26 cellular contexts compared by ENCODE assay signal in the genomic region with DNA sequence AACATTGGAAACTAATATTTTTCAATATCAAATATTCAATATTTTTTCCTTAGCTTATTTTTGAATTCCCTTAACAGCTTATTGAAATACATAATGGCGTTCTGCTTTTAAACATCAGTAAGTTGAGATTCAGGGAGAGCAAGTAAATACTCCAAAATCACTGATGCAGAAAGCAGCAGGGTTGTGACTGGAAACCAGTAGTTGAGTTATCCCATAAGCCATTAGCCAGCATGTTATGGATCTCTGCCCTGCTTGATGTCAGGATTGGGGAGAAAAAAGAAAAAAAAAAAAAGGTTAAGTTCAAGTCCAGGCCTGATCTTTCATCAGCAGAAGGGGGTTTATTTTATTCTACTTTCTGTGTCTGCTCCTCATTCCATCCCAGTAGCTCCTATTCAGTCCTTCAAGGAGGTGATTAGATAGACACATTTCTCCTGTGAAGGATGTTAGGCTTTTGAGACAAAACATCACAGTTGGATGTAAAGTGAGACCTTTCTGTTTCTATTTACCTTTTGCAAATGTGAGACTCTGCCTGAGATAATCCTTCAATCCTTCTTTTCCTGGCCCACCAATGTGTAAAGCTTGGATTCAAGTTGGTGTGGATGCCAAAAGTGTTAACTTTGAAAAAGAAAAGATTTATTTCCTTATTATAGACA.
DNase-seq lines count a peak whose midpoint lies in the region; ATAC-seq and FAIRE-seq lines count a peak whose summit lies in the region.
"Had no signal": no experiment of that assay in that cellular context is flagged by ENCODE, and none has a peak within 500 bp of the region (broad histone marks: within the 10 kb centered on the region; RNA-seq: fewer than 3 reads in every experiment).

No MANE protein-coding gene starts in this region.

- peak; percentile 15 for DNase-seq in H7
- DNase-seq in NCI-H2081 treated with DMSO at 0.1 percent for 48 hours (lab: John Stamatoyannopoulos, UW) = peak; percentile 10
- DNase-seq in RCC 7860 (ENCODE audit: low spot score) = no peak
- peak; percentile 26 for DNase-seq in kidney tubule cell (ENCODE audit: low spot score)
- DNase-seq in activated naive CD8-positive, alpha-beta T cell treated with anti-CD3 and anti-CD28 coated beads for 36 hours = no peak
- DNase-seq in SW 1271 (lab: John Stamatoyannopoulos, UW) = no peak
- DNase-seq: activated T-cell treated with anti-CD3 and anti-CD28 coated beads, Interleukin-2, amount 50 U/mL, for 72 hours; cortex of kidney; foreskin fibroblast; NCI-H1436 treated with DMSO at 0.1 percent for 48 hours; NCI-H774; nephron progenitor cell; PC-9; psoas muscle; SK-N-SH; stimulated activated CD4-positive, alpha-beta T cell treated with anti-CD3 and anti-CD28 coated beads, Interleukin-4, amount 100 ng/mL, for 1 hour; T-helper 9 cell; upper lobe of right lung had no signal

- FAIRE-seq in RCC 7860 (lab: Jason Lieb, UNC) = peak; percentile 77
- FAIRE-seq: endothelial cell of umbilical vein had no signal

- no peak for ATAC-seq in HG02678 (IDR thresholded peaks at IDR 0.05; ENCODE audit: unreplicated experiment)
- ATAC-seq in GM18867 (IDR thresholded peaks at IDR 0.05; ENCODE audit: unreplicated experiment) = no peak
- ATAC-seq: activated CD4-positive, CD25-positive, alpha-beta regulatory T cell treated with anti-CD3 and anti-CD28 coated beads, Interleukin-2, amount 50 U/mL, for 24 hours; activated naive CD4-positive, alpha-beta T cell treated with anti-CD3 and anti-CD28 coated beads, Interleukin-2, amount 50 U/mL, for 72 hours; activated T-cell treated with anti-CD3 and anti-CD28 coated beads, Interleukin-2, amount 50 U/mL, for 72 hours; psoas muscle; upper lobe of right lung had no signal

- no peaks in the 10 kb centered on the region for H3K36me3 Mint-ChIP-seq in activated naive CD8-positive, alpha-beta T cell treated with anti-CD3 and anti-CD28 coated beads for 36 hours
- H3K36me3 Mint-ChIP-seq: activated naive CD4-positive, alpha-beta T cell treated with anti-CD3 and anti-CD28 coated beads, Interleukin-2, amount 50 U/mL, for 72 hours; brain had no signal

- no peak overlapping the region for H3K4me3 ChIP-seq in H7 (ENCODE audit: insufficient read depth, low read depth, low read length)
- H3K4me3 ChIP-seq: PC-9, psoas muscle, skin epidermis, upper lobe of right lung had no signal

- no peaks in the 10 kb centered on the region for H3K27me3 Mint-ChIP-seq in activated naive CD8-positive, alpha-beta T cell treated with anti-CD3 and anti-CD28 coated beads for 36 hours
- H3K27me3 Mint-ChIP-seq: B cell, brain had no signal

- H3K4me1 Mint-ChIP-seq in activated naive CD8-positive, alpha-beta T cell treated with anti-CD3 and anti-CD28 coated beads for 36 hours = no peaks in the 10 kb centered on the region

- no peak overlapping the region for H3K27ac Mint-ChIP-seq in activated naive CD8-positive, alpha-beta T cell treated with anti-CD3 and anti-CD28 coated beads for 36 hours
- H3K27ac Mint-ChIP-seq: activated naive CD4-positive, alpha-beta T cell treated with anti-CD3 and anti-CD28 coated beads, Interleukin-2, amount 50 U/mL, for 72 hours; activated T-cell treated with anti-CD3 and anti-CD28 coated beads, Interleukin-2, amount 50 U/mL, for 72 hours; B cell; brain; nephron progenitor cell had no signal

- no peaks in the 10 kb centered on the region for H3K9me3 Mint-ChIP-seq in activated naive CD8-positive, alpha-beta T cell treated with anti-CD3 and anti-CD28 coated beads for 36 hours
- H3K9me3 Mint-ChIP-seq: activated naive CD4-positive, alpha-beta T cell treated with anti-CD3 and anti-CD28 coated beads, Interleukin-2, amount 50 U/mL, for 72 hours; activated T-cell treated with anti-CD3 and anti-CD28 coated beads, Interleukin-2, amount 50 U/mL, for 72 hours; nephron progenitor cell had no signal

- no peaks in the 10 kb centered on the region for H3K27me3 ChIP-seq in H7 (ENCODE audit: control insufficient read depth, insufficient read depth, low read length)
- H3K27me3 ChIP-seq: upper lobe of right lung had no signal

- H3K4me3 Mint-ChIP-seq in activated naive CD8-positive, alpha-beta T cell treated with anti-CD3 and anti-CD28 coated beads for 36 hours = no peak overlapping the region
- H3K4me3 Mint-ChIP-seq: activated T-cell treated with anti-CD3 and anti-CD28 coated beads, Interleukin-2, amount 50 U/mL, for 72 hours; B cell; brain; nephron progenitor cell had no signal

- H3K36me3 ChIP-seq in H7 (replicated peaks; ENCODE audit: control insufficient read depth, insufficient read depth, low read length) = no peaks in the 10 kb centered on the region
- H3K36me3 ChIP-seq: upper lobe of right lung had no signal

Comparison
In these comparisons a context has a peak if more than half of its experiments do, and no peak if none do; other contexts are left out.
1. DNase-seq: peak in H7 (single experiment), NCI-H2081 treated with DMSO at 0.1 percent for 48 hours (single experiment) and kidney tubule cell (single experiment); none in RCC 7860 (single experiment), activated naive CD8-positive, alpha-beta T cell treated with anti-CD3 and anti-CD28 coated beads for 36 hours (single experiment) and SW 1271 (0 of 2).